In the genomic region with DNA sequence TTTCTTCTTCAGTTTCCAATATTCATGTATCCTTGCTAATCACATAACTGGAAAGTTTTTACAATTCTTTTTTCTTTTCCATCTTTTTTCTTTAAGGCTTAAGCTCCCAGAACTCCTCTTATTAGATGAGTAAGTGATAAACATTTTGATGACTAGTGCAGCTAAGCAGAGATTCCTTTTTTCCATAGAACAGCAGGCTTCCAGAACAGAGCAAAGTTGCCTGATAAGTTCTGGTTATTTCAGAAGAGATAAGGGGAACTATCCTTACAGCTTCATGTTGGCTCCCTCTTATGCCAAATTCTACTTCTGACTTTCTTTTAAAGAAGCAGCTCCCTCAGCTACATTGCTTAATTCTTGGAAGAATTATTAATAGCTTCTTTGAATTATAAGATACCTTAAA, we compare ENCODE assay signal across 20 cellular contexts.
"Had no signal": no experiment of that assay in that cellular context is flagged by ENCODE, and none has a peak within 500 bp of the region (broad histone marks: within the 10 kb centered on the region; RNA-seq: fewer than 3 reads in every experiment).

No MANE protein-coding gene starts in this region.

- H3K9me3 Mint-ChIP-seq: activated naive CD4-positive, alpha-beta T cell treated with anti-CD3 and anti-CD28 coated beads, Interleukin-2, amount 10 ng/mL, durations not matched to agents 7 days and 5 days; activated T-cell treated with anti-CD3 and anti-CD28 coated beads, Interleukin-2, amount 50 U/mL, for 4 hours; nephron progenitor cell had no signal

- ATAC-seq: activated T-cell treated with anti-CD3 and anti-CD28 coated beads, Interleukin-2, amount 50 U/mL, for 4 hours; left lung; stimulated activated naive B cell treated with anti-CD40 and anti-IgM and Interleukin-4, amounts not matched to agents 10 μg/mL and 1 μg/mL and 100 μg/mL, for 72 hours had no signal

- DNase-seq: activated CD4-positive, alpha-beta T cell treated with anti-CD3 and anti-CD28 coated beads, Interleukin-2, amount 50 U/mL, for 1 hour; activated CD4-positive, CD25-positive, alpha-beta regulatory T cell treated with anti-CD3 and anti-CD28 coated beads, Interleukin-2, amount 50 U/mL, for 72 hours; activated CD8-positive, alpha-beta memory T cell treated with anti-CD3 and anti-CD28 coated beads, Interleukin-2, amount 50 U/mL, for 4 hours; activated effector memory CD4-positive, alpha-beta T cell treated with Interleukin-2 at 50 U/mL for 16 hours; activated naive CD4-positive, alpha-beta T cell treated with anti-CD3 and anti-CD28 coated beads, Interleukin-2, amount 10 ng/mL, durations not matched to agents 7 days and 5 days; activated T-cell treated with anti-CD3 and anti-CD28 coated beads, Interleukin-2, amount 50 U/mL, for 4 hours; dermis blood vessel endothelial cell; effector memory CD4-positive, alpha-beta T cell; esophagus squamous epithelium; left lung; midbrain; nephron progenitor cell; nucleus accumbens; posterior cingulate gyrus; sigmoid colon; stimulated activated naive B cell treated with anti-CD40 and anti-IgM and Interleukin-4, amounts not matched to agents 10 μg/mL and 1 μg/mL and 100 μg/mL, for 72 hours; upper lobe of left lung had no signal

- H3K36me3 ChIP-seq: cardiac muscle cell, esophagus squamous epithelium, left lung, sigmoid colon, thoracic aorta, upper lobe of left lung had no signal

- H3K4me1 Mint-ChIP-seq: activated naive CD4-positive, alpha-beta T cell treated with anti-CD3 and anti-CD28 coated beads, Interleukin-2, amount 10 ng/mL, durations not matched to agents 7 days and 5 days; stimulated activated naive B cell treated with anti-CD40 and anti-IgM and Interleukin-4, amounts not matched to agents 10 μg/mL and 1 μg/mL and 100 μg/mL, for 72 hours had no signal

- H3K4me3 Mint-ChIP-seq: activated naive CD4-positive, alpha-beta T cell treated with anti-CD3 and anti-CD28 coated beads, Interleukin-2, amount 10 ng/mL, durations not matched to agents 7 days and 5 days; activated T-cell treated with anti-CD3 and anti-CD28 coated beads, Interleukin-2, amount 50 U/mL, for 4 hours; nephron progenitor cell; stimulated activated naive B cell treated with anti-CD40 and anti-IgM and Interleukin-4, amounts not matched to agents 10 μg/mL and 1 μg/mL and 100 μg/mL, for 72 hours had no signal

- H3K27ac ChIP-seq: cardiac muscle cell, esophagus squamous epithelium, left lung, sigmoid colon, thoracic aorta, upper lobe of left lung, VCaP had no signal

- H3K27me3 ChIP-seq: cardiac muscle cell, esophagus squamous epithelium, left lung, sigmoid colon, upper lobe of left lung had no signal

- H3K4me1 ChIP-seq: left lung, sigmoid colon, upper lobe of left lung had no signal

- H3K27me3 Mint-ChIP-seq: activated naive CD4-positive, alpha-beta T cell treated with anti-CD3 and anti-CD28 coated beads, Interleukin-2, amount 10 ng/mL, durations not matched to agents 7 days and 5 days; stimulated activated naive B cell treated with anti-CD40 and anti-IgM and Interleukin-4, amounts not matched to agents 10 μg/mL and 1 μg/mL and 100 μg/mL, for 72 hours had no signal

- H3K4me3 ChIP-seq: cardiac muscle cell, esophagus squamous epithelium, left lung, sigmoid colon, thoracic aorta, upper lobe of left lung had no signal

- H3K36me3 Mint-ChIP-seq: activated naive CD4-positive, alpha-beta T cell treated with anti-CD3 and anti-CD28 coated beads, Interleukin-2, amount 10 ng/mL, durations not matched to agents 7 days and 5 days; stimulated activated naive B cell treated with anti-CD40 and anti-IgM and Interleukin-4, amounts not matched to agents 10 μg/mL and 1 μg/mL and 100 μg/mL, for 72 hours had no signal

- H3K27ac Mint-ChIP-seq: activated naive CD4-positive, alpha-beta T cell treated with anti-CD3 and anti-CD28 coated beads, Interleukin-2, amount 10 ng/mL, durations not matched to agents 7 days and 5 days; nephron progenitor cell; stimulated activated naive B cell treated with anti-CD40 and anti-IgM and Interleukin-4, amounts not matched to agents 10 μg/mL and 1 μg/mL and 100 μg/mL, for 72 hours had no signal
